Comparison of ENCODE assay signal across 29 cellular contexts in genomic region chr5:85621668-85622067, GRCh38.
"Had no signal": no experiment of that assay in that cellular context is flagged by ENCODE, and none has a peak within 500 bp of the region (broad histone marks: within the 10 kb centered on the region; RNA-seq: fewer than 3 reads in every experiment).

No MANE protein-coding gene starts in this region.

- ATAC-seq: stimulated activated effector memory CD8-positive, alpha-beta T cell treated with anti-CD3 and anti-CD28 coated beads, Interleukin-12 subunit alpha, Interleukin-12 subunit beta, amount 100 ng/mL, for 72 hours; stimulated activated memory B cell treated with anti-CD40 and anti-IgM and Interleukin-4, amounts not matched to agents 10 μg/mL and 1 μg/mL and 100 μg/mL, for 72 hours; stimulated activated naive B cell treated with anti-CD40 and anti-IgM and Interleukin-4, amounts not matched to agents 10 μg/mL and 1 μg/mL and 100 μg/mL, for 72 hours; stimulated activated naive CD8-positive, alpha-beta T cell treated with anti-CD3 and anti-CD28 coated beads, Interleukin-15, amount 100 ng/mL, for 72 hours; stimulated activated naive CD8-positive, alpha-beta T cell treated with anti-CD3 and anti-CD28 coated beads, Interleukin-15, Interleukin-2, amounts not matched to agents 100 U/mL and 50 U/mL, for 24 hours; upper lobe of right lung had no signal

- H3K9me3 ChIP-seq: suprapubic skin, testis, thoracic aorta, thyroid gland, tibial artery, transverse colon, upper lobe of left lung, upper lobe of right lung, uterus, vagina had no signal

- H3K4me3 ChIP-seq: stomach, suprapubic skin, testis, thoracic aorta, thyroid gland, tibial artery, tibial nerve, transverse colon, upper lobe of left lung, upper lobe of right lung, uterus, vagina had no signal

- H3K36me3 ChIP-seq: stomach, suprapubic skin, thoracic aorta, thyroid gland, tibial artery, tibial nerve, transverse colon, upper lobe of left lung, upper lobe of right lung, uterus, vagina had no signal

- H3K27ac ChIP-seq: stomach, suprapubic skin, testis, thoracic aorta, thyroid gland, tibial artery, tibial nerve, transverse colon, upper lobe of left lung, upper lobe of right lung, uterus, vagina had no signal

- DNase-seq: stimulated activated CD4-positive, alpha-beta T cell treated with anti-CD3 and anti-CD28 coated beads, Interleukin-2, amount 100 ng/mL, for 48 hours; stimulated activated CD4-positive, alpha-beta T cell treated with anti-CD3 and anti-CD28 coated beads, Interleukin-4, amount 100 ng/mL, for 1 hour; stimulated activated CD4-positive, alpha-beta T cell treated with anti-CD3 and anti-CD28 coated beads, Interleukin-4, amount 100 ng/mL, for 24 hours; stimulated activated CD4-positive, alpha-beta T cell treated with anti-CD3 and anti-CD28 coated beads, Interleukin-4, amount 100 ng/mL, for 4 hours; stimulated activated CD8-positive, alpha-beta memory T cell treated with anti-CD3 and anti-CD28 coated beads, Interleukin-4, amount 100 ng/mL, for 48 hours; stimulated activated naive B cell treated with anti-CD40 and anti-IgM and Interleukin-4, amounts not matched to agents 10 μg/mL and 1 μg/mL and 100 μg/mL, for 72 hours; stimulated activated naive CD4-positive, alpha-beta T cell; stimulated activated naive CD4-positive, alpha-beta T cell treated with Interleukin-2 at 50 U/mL for 16 hours; stimulated activated naive CD8-positive, alpha-beta T cell treated with anti-CD3 and anti-CD28 coated beads, Interleukin-15, amount 100 ng/mL, for 72 hours; stimulated activated naive CD8-positive, alpha-beta T cell treated with anti-CD3 and anti-CD28 coated beads, Interleukin-15, Interleukin-2, amounts not matched to agents 100 U/mL and 50 U/mL, for 24 hours; stomach; substantia nigra; testis; thyroid gland; tibial artery; transverse colon; trophoblast cell; upper lobe of left lung; upper lobe of right lung; uterus had no signal

- H3K27me3 ChIP-seq: stomach, suprapubic skin, testis, thyroid gland, tibial artery, tibial nerve, transverse colon, upper lobe of left lung, upper lobe of right lung, uterus, vagina had no signal

- FAIRE-seq: urothelium cell line had no signal

- H3K36me3 Mint-ChIP-seq: stimulated activated effector memory CD8-positive, alpha-beta T cell treated with anti-CD3 and anti-CD28 coated beads, Interleukin-12 subunit alpha, Interleukin-12 subunit beta, amount 100 ng/mL, for 72 hours; stimulated activated memory B cell treated with anti-CD40 and anti-IgM and Interleukin-4, amounts not matched to agents 10 μg/mL and 1 μg/mL and 100 μg/mL, for 72 hours; stimulated activated naive B cell treated with anti-CD40 and anti-IgM and Interleukin-4, amounts not matched to agents 10 μg/mL and 1 μg/mL and 100 μg/mL, for 72 hours; type B pancreatic cell had no signal

- H3K4me1 Mint-ChIP-seq: stimulated activated effector memory CD8-positive, alpha-beta T cell treated with anti-CD3 and anti-CD28 coated beads, Interleukin-12 subunit alpha, Interleukin-12 subunit beta, amount 100 ng/mL, for 72 hours; stimulated activated memory B cell treated with anti-CD40 and anti-IgM and Interleukin-4, amounts not matched to agents 10 μg/mL and 1 μg/mL and 100 μg/mL, for 72 hours; stimulated activated naive B cell treated with anti-CD40 and anti-IgM and Interleukin-4, amounts not matched to agents 10 μg/mL and 1 μg/mL and 100 μg/mL, for 72 hours; stimulated activated naive CD8-positive, alpha-beta T cell treated with anti-CD3 and anti-CD28 coated beads, Interleukin-15, amount 100 ng/mL, for 72 hours had no signal

- H3K9me3 Mint-ChIP-seq: type B pancreatic cell had no signal

- H3K27ac Mint-ChIP-seq: stimulated activated effector memory CD8-positive, alpha-beta T cell treated with anti-CD3 and anti-CD28 coated beads, Interleukin-12 subunit alpha, Interleukin-12 subunit beta, amount 100 ng/mL, for 72 hours; stimulated activated memory B cell treated with anti-CD40 and anti-IgM and Interleukin-4, amounts not matched to agents 10 μg/mL and 1 μg/mL and 100 μg/mL, for 72 hours; stimulated activated naive B cell treated with anti-CD40 and anti-IgM and Interleukin-4, amounts not matched to agents 10 μg/mL and 1 μg/mL and 100 μg/mL, for 72 hours; stimulated activated naive CD8-positive, alpha-beta T cell treated with anti-CD3 and anti-CD28 coated beads, Interleukin-15, amount 100 ng/mL, for 72 hours; stimulated activated naive CD8-positive, alpha-beta T cell treated with anti-CD3 and anti-CD28 coated beads, Interleukin-15, Interleukin-2, amounts not matched to agents 100 ng/mL and 50 ng/mL, for 24 hours; type B pancreatic cell had no signal

- H3K4me3 Mint-ChIP-seq: stimulated activated effector memory CD8-positive, alpha-beta T cell treated with anti-CD3 and anti-CD28 coated beads, Interleukin-12 subunit alpha, Interleukin-12 subunit beta, amount 100 ng/mL, for 72 hours; stimulated activated memory B cell treated with anti-CD40 and anti-IgM and Interleukin-4, amounts not matched to agents 10 μg/mL and 1 μg/mL and 100 μg/mL, for 72 hours; stimulated activated naive B cell treated with anti-CD40 and anti-IgM and Interleukin-4, amounts not matched to agents 10 μg/mL and 1 μg/mL and 100 μg/mL, for 72 hours; stimulated activated naive CD8-positive, alpha-beta T cell treated with anti-CD3 and anti-CD28 coated beads, Interleukin-15, amount 100 ng/mL, for 72 hours; stimulated activated naive CD8-positive, alpha-beta T cell treated with anti-CD3 and anti-CD28 coated beads, Interleukin-15, Interleukin-2, amounts not matched to agents 100 ng/mL and 50 ng/mL, for 24 hours; type B pancreatic cell had no signal

- H3K27me3 Mint-ChIP-seq: stimulated activated memory B cell treated with anti-CD40 and anti-IgM and Interleukin-4, amounts not matched to agents 10 μg/mL and 1 μg/mL and 100 μg/mL, for 72 hours; stimulated activated naive B cell treated with anti-CD40 and anti-IgM and Interleukin-4, amounts not matched to agents 10 μg/mL and 1 μg/mL and 100 μg/mL, for 72 hours; stimulated activated naive CD8-positive, alpha-beta T cell treated with anti-CD3 and anti-CD28 coated beads, Interleukin-15, amount 100 ng/mL, for 72 hours; stimulated activated naive CD8-positive, alpha-beta T cell treated with anti-CD3 and anti-CD28 coated beads, Interleukin-15, Interleukin-2, amounts not matched to agents 100 ng/mL and 50 ng/mL, for 24 hours; type B pancreatic cell had no signal

- H3K4me1 ChIP-seq: stomach, suprapubic skin, testis, thyroid gland, tibial artery, tibial nerve, transverse colon, upper lobe of left lung, upper lobe of right lung, uterus, vagina had no signal
